In genomic region chr10:102432162-102432950, GRCh38 we compare ENCODE assay signal across 1 cellular context.
TF ChIP-seq lines count a peak whose summit lies in the region.

A gene with protein sequence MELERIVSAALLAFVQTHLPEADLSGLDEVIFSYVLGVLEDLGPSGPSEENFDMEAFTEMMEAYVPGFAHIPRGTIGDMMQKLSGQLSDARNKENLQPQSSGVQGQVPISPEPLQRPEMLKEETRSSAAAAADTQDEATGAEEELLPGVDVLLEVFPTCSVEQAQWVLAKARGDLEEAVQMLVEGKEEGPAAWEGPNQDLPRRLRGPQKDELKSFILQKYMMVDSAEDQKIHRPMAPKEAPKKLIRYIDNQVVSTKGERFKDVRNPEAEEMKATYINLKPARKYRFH (minus strand): TSS chr10:102432574. CDS start chr10:102425188, 7,386 bp downstream.

TF ChIP-seq in HepG2, 621 proteins besides CTCF, POLR2A, EP300 and RAD21 (continued from another document and continues in another):
- TF ChIP-seq, protein P1, sequence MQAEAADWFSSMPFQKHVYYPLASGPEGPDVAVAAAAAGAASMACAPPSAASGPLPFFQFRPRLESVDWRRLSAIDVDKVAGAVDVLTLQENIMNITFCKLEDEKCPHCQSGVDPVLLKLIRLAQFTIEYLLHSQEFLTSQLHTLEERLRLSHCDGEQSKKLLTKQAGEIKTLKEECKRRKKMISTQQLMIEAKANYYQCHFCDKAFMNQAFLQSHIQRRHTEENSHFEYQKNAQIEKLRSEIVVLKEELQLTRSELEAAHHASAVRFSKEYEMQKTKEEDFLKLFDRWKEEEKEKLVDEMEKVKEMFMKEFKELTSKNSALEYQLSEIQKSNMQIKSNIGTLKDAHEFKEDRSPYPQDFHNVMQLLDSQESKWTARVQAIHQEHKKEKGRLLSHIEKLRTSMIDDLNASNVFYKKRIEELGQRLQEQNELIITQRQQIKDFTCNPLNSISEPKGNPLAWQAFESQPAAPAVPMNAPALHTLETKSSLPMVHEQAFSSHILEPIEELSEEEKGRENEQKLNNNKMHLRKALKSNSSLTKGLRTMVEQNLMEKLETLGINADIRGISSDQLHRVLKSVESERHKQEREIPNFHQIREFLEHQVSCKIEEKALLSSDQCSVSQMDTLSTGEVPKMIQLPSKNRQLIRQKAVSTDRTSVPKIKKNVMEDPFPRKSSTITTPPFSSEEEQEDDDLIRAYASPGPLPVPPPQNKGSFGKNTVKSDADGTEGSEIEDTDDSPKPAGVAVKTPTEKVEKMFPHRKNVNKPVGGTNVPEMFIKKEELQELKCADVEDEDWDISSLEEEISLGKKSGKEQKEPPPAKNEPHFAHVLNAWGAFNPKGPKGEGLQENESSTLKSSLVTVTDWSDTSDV (CRISPR knock-in tag; IDR thresholded peaks at IDR 0.05), result peak; percentile 79; the same call in 1 of the 2 replicates
- TF ChIP-seq REPIN1 (CRISPR knock-in tag; IDR thresholded peaks at IDR 0.05; ENCODE audit: borderline replicate concordance, low read depth) (peak; percentile 20; the same call in 1 of the 2 replicates), ZBTB25 (CRISPR knock-in tag; IDR thresholded peaks at IDR 0.05) (peak; percentile 60; the same call in 1 of the 2 replicates), ZNF350 (CRISPR knock-in tag; IDR thresholded peaks at IDR 0.05; ENCODE audit: borderline replicate concordance, low read depth) (peak; percentile 72; the same call in 1 of the 2 replicates), MIER3 (CRISPR knock-in tag; IDR thresholded peaks at IDR 0.05; ENCODE audit: borderline replicate concordance) (peak; percentile 65; the same call in 1 of the 2 replicates), FOXA1 (IDR thresholded peaks at IDR 0.05) (no peak), FOXA1 (CRISPR knock-in tag; IDR thresholded peaks at IDR 0.05) (no peak), SETDB1 (CRISPR knock-in tag; IDR thresholded peaks at IDR 0.05; ENCODE audit: borderline replicate concordance) (no peak), KAT8 (CRISPR knock-in tag; IDR thresholded peaks at IDR 0.05) (peak; percentile 90), CENPX (CRISPR knock-in tag; IDR thresholded peaks at IDR 0.05) (no peak), POGK (CRISPR knock-in tag; conservative IDR thresholded peaks at IDR 0.05) (0 out of 2 replicates have a peak, but pooled peaks have one; percentile 38), SMAD9 (CRISPR knock-in tag; IDR thresholded peaks at IDR 0.05) (peak; percentile 21; the same call in 1 of the 2 replicates), ZHX1 (CRISPR knock-in tag; IDR thresholded peaks at IDR 0.05; ENCODE audit: low read depth) (peak; percentile 87), ZNF781 (CRISPR knock-in tag; IDR thresholded peaks at IDR 0.05; ENCODE audit: borderline replicate concordance, not compliant biosample characterization) (peak; percentile 36), ADNP (CRISPR knock-in tag; IDR thresholded peaks at IDR 0.05) (no peak), CBX1 (IDR thresholded peaks at IDR 0.05; ENCODE audit: low read depth) (peak; percentile 72), POGZ (CRISPR knock-in tag; IDR thresholded peaks at IDR 0.05) (peak; percentile 54), ZNF44 (CRISPR knock-in tag; IDR thresholded peaks at IDR 0.05) (peak; percentile 50; the same call in 1 of the 2 replicates), CREM (IDR thresholded peaks at IDR 0.05) (peak; percentile 88), CREM (CRISPR knock-in tag; IDR thresholded peaks at IDR 0.05) (no peak), TFAP4 (IDR thresholded peaks at IDR 0.05; ENCODE audit: borderline replicate concordance, low read depth) (peak; percentile 40; the same call in 1 of the 2 replicates), ZNF703 (CRISPR knock-in tag; IDR thresholded peaks at IDR 0.05; ENCODE audit: borderline replicate concordance) (0 out of 2 replicates have a peak, but pooled peaks have one; percentile 27), GABPB1 (CRISPR knock-in tag; IDR thresholded peaks at IDR 0.05) (peak; percentile 94), ELF1 (CRISPR knock-in tag; IDR thresholded peaks at IDR 0.05) (peak; percentile 80), ZNF687 (CRISPR knock-in tag; IDR thresholded peaks at IDR 0.05) (peak; percentile 87), ZNF615 (CRISPR knock-in tag; IDR thresholded peaks at IDR 0.05; ENCODE audit: borderline replicate concordance) (peak; percentile 83; the same call in 1 of the 2 replicates), DRAP1 (CRISPR knock-in tag; IDR thresholded peaks at IDR 0.05) (peak; percentile 50; the same call in 1 of the 2 replicates), NR2C2 (CRISPR knock-in tag; IDR thresholded peaks at IDR 0.05; ENCODE audit: borderline replicate concordance) (peak; percentile 86), ISX (CRISPR knock-in tag; conservative IDR thresholded peaks at IDR 0.05) (no peak), ZNF10 (CRISPR knock-in tag; IDR thresholded peaks at IDR 0.05; ENCODE audit: borderline replicate concordance, low read depth) (no peak), ZNF256 (CRISPR knock-in tag; conservative IDR thresholded peaks at IDR 0.05) (no peak), CEBPG (CRISPR knock-in tag; IDR thresholded peaks at IDR 0.05) (peak; percentile 5; the same call in 1 of the 2 replicates), THAP7 (CRISPR knock-in tag; IDR thresholded peaks at IDR 0.05) (no peak), ZNF777 (CRISPR knock-in tag; IDR thresholded peaks at IDR 0.05) (peak; percentile 78; the same call in 1 of the 2 replicates), ZNF883 (CRISPR knock-in tag; IDR thresholded peaks at IDR 0.05; ENCODE audit: not compliant biosample characterization) (peak; percentile 70), ZNF614 (CRISPR knock-in tag; IDR thresholded peaks at IDR 0.05; ENCODE audit: borderline replicate concordance) (peak; percentile 56; the same call in 1 of the 2 replicates), FOXK1 (CRISPR knock-in tag; IDR thresholded peaks at IDR 0.05; ENCODE audit: borderline replicate concordance, low read depth) (peak; percentile 77; the same call in 1 of the 2 replicates), ZNF784 (CRISPR knock-in tag; IDR thresholded peaks at IDR 0.05; ENCODE audit: borderline replicate concordance) (peak; percentile 83; the same call in 1 of the 2 replicates), ZNF329 (CRISPR knock-in tag; IDR thresholded peaks at IDR 0.05; ENCODE audit: low read depth) (0 out of 2 replicates have a peak, but pooled peaks have one; percentile 62)
- TF ChIP-seq, protein P2, sequence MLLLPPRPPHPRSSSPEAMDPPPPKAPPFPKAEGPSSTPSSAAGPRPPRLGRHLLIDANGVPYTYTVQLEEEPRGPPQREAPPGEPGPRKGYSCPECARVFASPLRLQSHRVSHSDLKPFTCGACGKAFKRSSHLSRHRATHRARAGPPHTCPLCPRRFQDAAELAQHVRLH (CRISPR knock-in tag; IDR thresholded peaks at IDR 0.05; ENCODE audit: borderline replicate concordance, low read depth), result peak; percentile 67; the same call in 1 of the 2 replicates
- TF ChIP-seq, protein P3, sequence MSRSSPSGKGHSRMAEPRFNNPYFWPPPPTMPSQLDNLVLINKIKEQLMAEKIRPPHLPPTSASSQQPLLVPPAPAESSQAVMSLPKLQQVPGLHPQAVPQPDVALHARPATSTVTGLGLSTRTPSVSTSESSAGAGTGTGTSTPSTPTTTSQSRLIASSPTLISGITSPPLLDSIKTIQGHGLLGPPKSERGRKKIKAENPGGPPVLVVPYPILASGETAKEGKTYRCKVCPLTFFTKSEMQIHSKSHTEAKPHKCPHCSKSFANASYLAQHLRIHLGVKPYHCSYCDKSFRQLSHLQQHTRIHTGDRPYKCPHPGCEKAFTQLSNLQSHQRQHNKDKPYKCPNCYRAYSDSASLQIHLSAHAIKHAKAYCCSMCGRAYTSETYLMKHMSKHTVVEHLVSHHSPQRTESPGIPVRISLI (CRISPR knock-in tag; IDR thresholded peaks at IDR 0.05; ENCODE audit: borderline replicate concordance), result peak; percentile 50
- TF ChIP-seq, protein P4, sequence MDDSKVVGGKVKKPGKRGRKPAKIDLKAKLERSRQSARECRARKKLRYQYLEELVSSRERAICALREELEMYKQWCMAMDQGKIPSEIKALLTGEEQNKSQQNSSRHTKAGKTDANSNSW (CRISPR knock-in tag; IDR thresholded peaks at IDR 0.05; ENCODE audit: borderline replicate concordance), result 0 out of 2 replicates have a peak, but pooled peaks have one; percentile 63
